ENCODE assay signal across 1 cellular context in the genomic region with DNA sequence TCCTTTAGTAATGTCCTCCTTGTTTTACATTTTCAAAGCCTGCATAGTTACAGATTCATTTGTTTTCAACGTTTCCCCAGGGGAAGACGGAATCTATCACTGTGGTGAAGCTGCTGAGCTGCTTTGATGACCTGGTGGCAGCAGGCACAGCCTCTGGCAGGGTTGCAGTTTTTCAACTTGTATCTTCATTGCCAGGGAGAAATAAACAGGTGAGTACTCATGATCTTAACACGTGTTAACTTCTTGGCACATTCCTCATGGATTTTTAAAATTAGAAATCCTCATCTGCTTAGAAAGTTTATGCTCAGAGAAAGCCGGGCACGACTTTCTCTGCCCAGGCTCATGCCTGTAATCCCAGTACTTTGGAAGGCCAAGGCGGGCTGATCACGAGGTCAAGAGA.
TF ChIP-seq lines count a peak whose summit lies in the region.

No MANE protein-coding gene starts in this region.

TF ChIP-seq in HepG2, 621 proteins besides CTCF, POLR2A, EP300 and RAD21:
- TF ChIP-seq ETV6 (CRISPR knock-in tag; conservative IDR thresholded peaks at IDR 0.05): no peak
- no peak for TF ChIP-seq ZSCAN30 (CRISPR knock-in tag; IDR thresholded peaks at IDR 0.05)
- TF ChIP-seq ZNF768 (CRISPR knock-in tag; IDR thresholded peaks at IDR 0.05): no peak
- TF ChIP-seq, protein P1, sequence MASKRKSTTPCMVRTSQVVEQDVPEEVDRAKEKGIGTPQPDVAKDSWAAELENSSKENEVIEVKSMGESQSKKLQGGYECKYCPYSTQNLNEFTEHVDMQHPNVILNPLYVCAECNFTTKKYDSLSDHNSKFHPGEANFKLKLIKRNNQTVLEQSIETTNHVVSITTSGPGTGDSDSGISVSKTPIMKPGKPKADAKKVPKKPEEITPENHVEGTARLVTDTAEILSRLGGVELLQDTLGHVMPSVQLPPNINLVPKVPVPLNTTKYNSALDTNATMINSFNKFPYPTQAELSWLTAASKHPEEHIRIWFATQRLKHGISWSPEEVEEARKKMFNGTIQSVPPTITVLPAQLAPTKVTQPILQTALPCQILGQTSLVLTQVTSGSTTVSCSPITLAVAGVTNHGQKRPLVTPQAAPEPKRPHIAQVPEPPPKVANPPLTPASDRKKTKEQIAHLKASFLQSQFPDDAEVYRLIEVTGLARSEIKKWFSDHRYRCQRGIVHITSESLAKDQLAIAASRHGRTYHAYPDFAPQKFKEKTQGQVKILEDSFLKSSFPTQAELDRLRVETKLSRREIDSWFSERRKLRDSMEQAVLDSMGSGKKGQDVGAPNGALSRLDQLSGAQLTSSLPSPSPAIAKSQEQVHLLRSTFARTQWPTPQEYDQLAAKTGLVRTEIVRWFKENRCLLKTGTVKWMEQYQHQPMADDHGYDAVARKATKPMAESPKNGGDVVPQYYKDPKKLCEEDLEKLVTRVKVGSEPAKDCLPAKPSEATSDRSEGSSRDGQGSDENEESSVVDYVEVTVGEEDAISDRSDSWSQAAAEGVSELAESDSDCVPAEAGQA (IDR thresholded peaks at IDR 0.05; ENCODE audit: low read depth): no peak
- TF ChIP-seq, protein P1 (CRISPR knock-in tag; IDR thresholded peaks at IDR 0.05; ENCODE audit: borderline replicate concordance): no peak
- no peak for TF ChIP-seq ZNF709 (CRISPR knock-in tag; IDR thresholded peaks at IDR 0.05)
- TF ChIP-seq, protein P2, sequence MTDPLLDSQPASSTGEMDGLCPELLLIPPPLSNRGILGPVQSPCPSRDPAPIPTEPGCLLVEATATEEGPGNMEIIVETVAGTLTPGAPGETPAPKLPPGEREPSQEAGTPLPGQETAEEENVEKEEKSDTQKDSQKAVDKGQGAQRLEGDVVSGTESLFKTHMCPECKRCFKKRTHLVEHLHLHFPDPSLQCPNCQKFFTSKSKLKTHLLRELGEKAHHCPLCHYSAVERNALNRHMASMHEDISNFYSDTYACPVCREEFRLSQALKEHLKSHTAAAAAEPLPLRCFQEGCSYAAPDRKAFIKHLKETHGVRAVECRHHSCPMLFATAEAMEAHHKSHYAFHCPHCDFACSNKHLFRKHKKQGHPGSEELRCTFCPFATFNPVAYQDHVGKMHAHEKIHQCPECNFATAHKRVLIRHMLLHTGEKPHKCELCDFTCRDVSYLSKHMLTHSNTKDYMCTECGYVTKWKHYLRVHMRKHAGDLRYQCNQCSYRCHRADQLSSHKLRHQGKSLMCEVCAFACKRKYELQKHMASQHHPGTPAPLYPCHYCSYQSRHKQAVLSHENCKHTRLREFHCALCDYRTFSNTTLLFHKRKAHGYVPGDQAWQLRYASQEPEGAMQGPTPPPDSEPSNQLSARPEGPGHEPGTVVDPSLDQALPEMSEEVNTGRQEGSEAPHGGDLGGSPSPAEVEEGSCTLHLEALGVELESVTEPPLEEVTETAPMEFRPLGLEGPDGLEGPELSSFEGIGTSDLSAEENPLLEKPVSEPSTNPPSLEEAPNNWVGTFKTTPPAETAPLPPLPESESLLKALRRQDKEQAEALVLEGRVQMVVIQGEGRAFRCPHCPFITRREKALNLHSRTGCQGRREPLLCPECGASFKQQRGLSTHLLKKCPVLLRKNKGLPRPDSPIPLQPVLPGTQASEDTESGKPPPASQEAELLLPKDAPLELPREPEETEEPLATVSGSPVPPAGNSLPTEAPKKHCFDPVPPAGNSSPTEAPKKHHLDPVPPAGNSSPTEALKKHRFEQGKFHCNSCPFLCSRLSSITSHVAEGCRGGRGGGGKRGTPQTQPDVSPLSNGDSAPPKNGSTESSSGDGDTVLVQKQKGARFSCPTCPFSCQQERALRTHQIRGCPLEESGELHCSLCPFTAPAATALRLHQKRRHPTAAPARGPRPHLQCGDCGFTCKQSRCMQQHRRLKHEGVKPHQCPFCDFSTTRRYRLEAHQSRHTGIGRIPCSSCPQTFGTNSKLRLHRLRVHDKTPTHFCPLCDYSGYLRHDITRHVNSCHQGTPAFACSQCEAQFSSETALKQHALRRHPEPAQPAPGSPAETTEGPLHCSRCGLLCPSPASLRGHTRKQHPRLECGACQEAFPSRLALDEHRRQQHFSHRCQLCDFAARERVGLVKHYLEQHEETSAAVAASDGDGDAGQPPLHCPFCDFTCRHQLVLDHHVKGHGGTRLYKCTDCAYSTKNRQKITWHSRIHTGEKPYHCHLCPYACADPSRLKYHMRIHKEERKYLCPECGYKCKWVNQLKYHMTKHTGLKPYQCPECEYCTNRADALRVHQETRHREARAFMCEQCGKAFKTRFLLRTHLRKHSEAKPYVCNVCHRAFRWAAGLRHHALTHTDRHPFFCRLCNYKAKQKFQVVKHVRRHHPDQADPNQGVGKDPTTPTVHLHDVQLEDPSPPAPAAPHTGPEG (CRISPR knock-in tag; IDR thresholded peaks at IDR 0.05): no peak
- no peak for TF ChIP-seq ZNF850 (CRISPR knock-in tag; conservative IDR thresholded peaks at IDR 0.05)
- no peak for TF ChIP-seq SPEN (CRISPR knock-in tag; IDR thresholded peaks at IDR 0.05; ENCODE audit: low read depth)
- TF ChIP-seq ZNF136 (CRISPR knock-in tag; IDR thresholded peaks at IDR 0.05; ENCODE audit: low read depth): no peak
- TF ChIP-seq, protein P3, sequence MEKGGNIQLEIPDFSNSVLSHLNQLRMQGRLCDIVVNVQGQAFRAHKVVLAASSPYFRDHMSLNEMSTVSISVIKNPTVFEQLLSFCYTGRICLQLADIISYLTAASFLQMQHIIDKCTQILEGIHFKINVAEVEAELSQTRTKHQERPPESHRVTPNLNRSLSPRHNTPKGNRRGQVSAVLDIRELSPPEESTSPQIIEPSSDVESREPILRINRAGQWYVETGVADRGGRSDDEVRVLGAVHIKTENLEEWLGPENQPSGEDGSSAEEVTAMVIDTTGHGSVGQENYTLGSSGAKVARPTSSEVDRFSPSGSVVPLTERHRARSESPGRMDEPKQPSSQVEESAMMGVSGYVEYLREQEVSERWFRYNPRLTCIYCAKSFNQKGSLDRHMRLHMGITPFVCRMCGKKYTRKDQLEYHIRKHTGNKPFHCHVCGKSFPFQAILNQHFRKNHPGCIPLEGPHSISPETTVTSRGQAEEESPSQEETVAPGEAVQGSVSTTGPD (CRISPR knock-in tag; IDR thresholded peaks at IDR 0.05): no peak
- TF ChIP-seq, protein P4, sequence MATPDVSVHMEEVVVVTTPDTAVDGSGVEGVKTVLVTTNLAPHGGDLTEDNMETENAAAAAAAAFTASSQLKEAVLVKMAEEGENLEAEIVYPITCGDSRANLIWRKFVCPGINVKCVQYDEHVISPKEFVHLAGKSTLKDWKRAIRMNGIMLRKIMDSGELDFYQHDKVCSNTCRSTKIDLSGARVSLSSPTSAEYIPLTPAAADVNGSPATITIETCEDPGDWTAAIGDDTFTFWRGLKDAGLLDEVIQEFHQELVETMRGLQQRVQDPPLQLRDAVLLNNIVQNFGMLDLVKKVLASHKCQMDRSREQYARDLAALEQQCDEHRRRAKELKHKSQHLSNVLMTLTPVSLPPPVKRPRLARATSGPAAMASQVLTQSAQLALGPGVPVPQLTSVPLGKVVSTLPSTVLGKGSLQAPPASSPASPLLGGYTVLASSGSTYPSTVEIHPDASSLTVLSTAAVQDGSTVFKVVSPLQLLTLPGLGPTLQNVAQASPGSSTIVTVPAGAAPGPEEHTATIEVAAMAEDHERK (CRISPR knock-in tag; IDR thresholded peaks at IDR 0.05; ENCODE audit: low read depth): no peak
- TF ChIP-seq RAD51 (IDR thresholded peaks at IDR 0.05; ENCODE audit: borderline replicate concordance): no peak
- TF ChIP-seq POLR2AphosphoS5 (IDR thresholded peaks at IDR 0.05; ENCODE audit: low read depth, low read length): no peak
- no peak for TF ChIP-seq ZIK1 (CRISPR knock-in tag; IDR thresholded peaks at IDR 0.05; ENCODE audit: borderline replicate concordance, low read depth)
